Comparison of ENCODE assay signal across 22 cellular contexts in the genomic region with DNA sequence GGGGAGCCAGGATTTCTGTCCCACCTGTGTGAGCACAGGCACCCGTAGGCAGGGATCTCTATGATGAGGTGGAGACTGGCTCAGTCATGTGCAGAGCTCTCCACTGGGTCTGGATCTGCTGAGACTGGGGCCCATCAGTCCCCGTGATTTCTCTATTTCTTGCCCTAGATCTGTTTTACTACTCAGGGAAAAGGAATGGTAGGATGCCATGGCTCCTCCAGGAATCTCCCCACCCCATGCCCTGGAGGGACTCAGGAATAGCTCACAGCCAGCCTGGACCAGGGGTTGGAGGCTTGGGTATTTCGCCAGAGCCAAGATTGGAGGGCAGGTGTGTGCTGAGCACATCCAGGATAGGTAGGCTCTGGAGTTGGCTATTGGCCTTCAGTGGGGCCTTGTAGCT. TPM values are rescaled to one million over a fixed set of nuclear protein-coding genes. Genes with fewer than 3 reads are reported as not detected.
DNase-seq lines count a peak whose midpoint lies in the region; TF ChIP-seq lines count a peak whose summit lies in the region.
"Had no signal": no experiment of that assay in that cellular context is flagged by ENCODE, and none has a peak within 500 bp of the region (broad histone marks: within the 10 kb centered on the region; RNA-seq: fewer than 3 reads in every experiment).

No MANE protein-coding gene starts in this region.

- no peak overlapping the region for H3K4me3 ChIP-seq in epithelial cell of esophagus (ENCODE audit: low read length)
- no peak overlapping the region for H3K4me3 ChIP-seq in osteoblast (ENCODE audit: insufficient read depth, low read length)
- H3K4me3 ChIP-seq: left lung had no signal

- POLR2A ChIA-PET in RWPE1 (lab: Yijun Ruan, JAX; ENCODE audit: low non-redundant PET): interaction anchor here (0.6 kb wide), 2 partner anchors 11 to 17 kb away, joined by 3 read pairs; no protein-coding TSS in a partner anchor

- H3K36me3 ChIP-seq in osteoblast (ENCODE audit: insufficient read depth, low read length): peaks cover 72% of the 10 kb centered on the region

- H3K27me3 ChIP-seq in osteoblast (ENCODE audit: insufficient read depth, low read length): no peaks in the 10 kb centered on the region
- H3K27me3 ChIP-seq: left lung had no signal

- no peaks in the 10 kb centered on the region for H3K9me3 ChIP-seq in osteoblast (ENCODE audit: low read depth, low read length)
- H3K9me3 ChIP-seq: left lung had no signal

- H3K27ac ChIP-seq in RWPE1 (peak overlapping the region; percentile 10), osteoblast (ENCODE audit: low read depth, low read length) (no peak overlapping the region), temporal lobe (ENCODE audit: low read depth, low read length) (peak overlapping the region; percentile 93)
- H3K27ac ChIP-seq: left lung, parathyroid adenoma had no signal

- peaks cover 14% of the 10 kb centered on the region for H3K4me1 ChIP-seq in osteoblast (ENCODE audit: insufficient read depth, low read length)
- H3K4me1 ChIP-seq: left lung, parathyroid adenoma had no signal

- no peak overlapping the region for H2AFZ ChIP-seq in osteoblast (ENCODE audit: low read length)
- H2AFZ ChIP-seq: parathyroid adenoma had no signal

- H3K4me2 ChIP-seq in osteoblast (ENCODE audit: insufficient read depth, low read length): no peak overlapping the region

- H4K20me1 ChIP-seq in osteoblast (ENCODE audit: insufficient read depth, low read length): no peaks in the 10 kb centered on the region

- TF ChIP-seq CTCF in RWPE1 (conservative IDR thresholded peaks at IDR 0.05; ENCODE audit: low read depth) (no peak), epithelial cell of esophagus (IDR thresholded peaks at IDR 0.05; ENCODE audit: insufficient read depth, low read depth, low read length, missing control alignments) (no peak), osteoblast (IDR thresholded peaks at IDR 0.05; ENCODE audit: extremely low read depth, low read depth, low read length) (no peak)

- DNase-seq in RWPE1 (ENCODE audit: low spot score) (no peak), epithelial cell of esophagus (ENCODE audit: low read depth) (peak; percentile 19), osteoblast (ENCODE audit: insufficient read length, low spot score, missing footprints) (peak; percentile 55), NCI-H69 (lab: John Stamatoyannopoulos, UW) (no peak), HT-29 (ENCODE audit: low spot score) (no peak)
- DNase-seq in central memory CD4-positive, alpha-beta T cell: no peak
- DNase-seq: activated CD4-positive, alpha-beta T cell treated with anti-CD3 and anti-CD28 coated beads, Interleukin-2, amount 10 ng/mL, durations not matched to agents 7 days and 5 days; C1 segment of cervical spinal cord; cerebellar nuclear complex; EL; foreskin fibroblast; left lung; NCI-H1092 treated with DMSO at 0.1 percent for 48 hours; NCI-H1930; NCI-H345; NCI-H82; nephron progenitor cell; Right ventricle myocardium superior; stimulated activated CD4-positive, alpha-beta T cell treated with anti-CD3 and anti-CD28 coated beads, Interleukin-15, amount 100 ng/mL, for 24 hours; T-helper 9 cell had no signal

- H3K79me2 ChIP-seq in osteoblast (ENCODE audit: insufficient read depth, low read length): peaks cover 2% of the 10 kb centered on the region
- H3K79me2 ChIP-seq: parathyroid adenoma had no signal

- CTCF ChIA-PET in RWPE1 (lab: Yijun Ruan, JAX): interaction anchor here (0.7 to 1.2 kb wide), 3 partner anchors 15 to 454 kb away, joined by 3 to 5 read pairs (median 3); no protein-coding TSS in a partner anchor

RNA-seq across cellular contexts. Expression of gene TMEM53, which starts 27.6 kb away (rescaled TPM):
- total RNA-seq in osteoblast (6.9 and 7.7 TPM in 2 replicates), temporal lobe (2.0 TPM)
- total RNA-seq in HT-29 (2014; rRNA removed; shearing (Covaris generic)): 19.5 and 27.5 TPM in 2 replicates

RNA-seq across cellular contexts. Expression of gene ARMH1, which starts 27.8 kb away (rescaled TPM):
- total RNA-seq in osteoblast: 3.2 and 4.3 TPM in 2 replicates
- total RNA-seq in temporal lobe: 3.2 TPM
- 0.15 and 0.99 TPM in 2 replicates for total RNA-seq in HT-29 (2014; rRNA removed; shearing (Covaris generic))

Comparison
In these comparisons a context has a peak if more than half of its experiments do, and no peak if none do; other contexts are left out.
1. DNase-seq: peak in epithelial cell of esophagus (single experiment) and osteoblast (single experiment); none in RWPE1 (single experiment), central memory CD4-positive, alpha-beta T cell (single experiment), NCI-H69 (single experiment) and HT-29 (single experiment).